ENCODE assay signal across 19 cellular contexts in the genomic region with DNA sequence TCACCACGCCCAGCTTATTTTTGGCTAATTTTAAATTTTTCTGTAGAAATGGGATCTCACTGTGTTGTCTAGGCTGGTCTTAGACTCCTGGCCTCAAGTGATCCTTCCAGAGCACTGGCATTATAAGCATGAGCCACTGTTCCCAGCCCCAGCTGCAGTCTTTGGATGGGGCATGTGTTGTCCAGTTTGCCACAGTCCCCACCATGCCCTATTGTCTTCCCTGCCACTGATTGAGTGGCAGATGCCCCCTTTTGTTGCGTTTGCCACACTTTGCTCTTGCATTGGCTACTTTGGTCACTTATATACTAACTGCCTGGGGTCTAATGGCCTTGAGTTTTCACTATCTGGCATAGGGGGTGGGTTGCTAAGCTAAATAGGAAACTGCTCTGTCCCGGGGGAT.
DNase-seq lines count a peak whose midpoint lies in the region; ATAC-seq and TF ChIP-seq lines count a peak whose summit lies in the region.
"Had no signal": no experiment of that assay in that cellular context is flagged by ENCODE, and none has a peak within 500 bp of the region (broad histone marks: within the 10 kb centered on the region; RNA-seq: fewer than 3 reads in every experiment).

No MANE protein-coding gene starts in this region.

- ATAC-seq in stimulated activated naive CD8-positive, alpha-beta T cell treated with anti-CD3 and anti-CD28 coated beads, Interleukin-15, amount 100 ng/mL, for 72 hours, result no peak
- ATAC-seq in Panc1, result no peak
- no peak for ATAC-seq in memory B cell (ENCODE audit: low read depth)
- no peak for ATAC-seq in lower lobe of right lung
- ATAC-seq in HG03378 (IDR thresholded peaks at IDR 0.05; ENCODE audit: unreplicated experiment), result no peak

- H3K4me1 ChIP-seq in Panc1 (ENCODE audit: control insufficient read depth, insufficient read depth, low read length) (peaks cover 27% of the 10 kb centered on the region), thyroid gland (peaks cover 70 to 71% of the 10 kb centered on the region in 2 donors), lower lobe of right lung (peaks cover 14% of the 10 kb centered on the region)
- H3K4me1 ChIP-seq: HAP-1 had no signal

- H3K27ac Mint-ChIP-seq in stimulated activated naive CD8-positive, alpha-beta T cell treated with anti-CD3 and anti-CD28 coated beads, Interleukin-15, Interleukin-2, amounts not matched to agents 100 ng/mL and 50 ng/mL, for 24 hours, result peak overlapping the region; percentile 40
- peak overlapping the region in 1 of 2 donors; percentile 6 for H3K27ac Mint-ChIP-seq in stimulated activated naive CD8-positive, alpha-beta T cell treated with anti-CD3 and anti-CD28 coated beads, Interleukin-15, amount 100 ng/mL, for 72 hours
- peak overlapping the region; percentile 87 for H3K27ac Mint-ChIP-seq in memory B cell

- peaks cover 69% of the 10 kb centered on the region for H3K36me3 Mint-ChIP-seq in stimulated activated naive CD8-positive, alpha-beta T cell treated with anti-CD3 and anti-CD28 coated beads, Interleukin-15, Interleukin-2, amounts not matched to agents 100 ng/mL and 50 ng/mL, for 24 hours (ENCODE audit: low read depth)
- peaks cover 29% of the 10 kb centered on the region for H3K36me3 Mint-ChIP-seq in memory B cell

- DNase-seq in stimulated activated naive CD8-positive, alpha-beta T cell treated with anti-CD3 and anti-CD28 coated beads, Interleukin-15, amount 100 ng/mL, for 72 hours, result no peak
- DNase-seq in Panc1 (ENCODE audit: low read depth, low spot score) (no peak), memory B cell (ENCODE audit: low spot score in 2 of 2) (no peak), thyroid gland (no peak), lower lobe of right lung (no peak), SW480 (ENCODE audit: low spot score) (no peak)
- DNase-seq: CD4-positive, alpha-beta memory T cell; DMS79 treated with DMSO at 0.1 percent for 48 hours; NCI-H1048; NCI-H1436 treated with DMSO at 0.1 percent for 48 hours; NCI-H2029 treated with DMSO at 0.1 percent for 48 hours; NCI-H510A; NCI-H774; SHP77; SK-N-SH had no signal

- H3K27ac ChIP-seq in Panc1 (ENCODE audit: low read length) (peak overlapping the region; percentile 40; the same call in 1 of the 2 replicates), thyroid gland (peak overlapping the region; percentile 81 to 87 (median 85)), lower lobe of right lung (no peak overlapping the region)
- H3K27ac ChIP-seq: KMS-11 had no signal

- H3K27me3 Mint-ChIP-seq in stimulated activated naive CD8-positive, alpha-beta T cell treated with anti-CD3 and anti-CD28 coated beads, Interleukin-15, Interleukin-2, amounts not matched to agents 100 ng/mL and 50 ng/mL, for 24 hours, result no peaks in the 10 kb centered on the region
- H3K27me3 Mint-ChIP-seq in stimulated activated naive CD8-positive, alpha-beta T cell treated with anti-CD3 and anti-CD28 coated beads, Interleukin-15, amount 100 ng/mL, for 72 hours, result no peaks in the 10 kb centered on the region
- H3K27me3 Mint-ChIP-seq in memory B cell, result no peaks in the 10 kb centered on the region
- H3K27me3 Mint-ChIP-seq: CD4-positive, alpha-beta memory T cell had no signal

- POLR2A ChIA-PET in Panc1 (lab: Charles Lee), result interaction anchor here (0.6 kb wide), 1 partner anchor 216 kb away, joined by 4 read pairs; no protein-coding TSS in a partner anchor

- TF ChIP-seq POLR2A in thyroid gland (IDR thresholded peaks at IDR 0.05), result no peak

- no TSS peak for BruUV-seq in Panc1 (replicated peaks; lab: Mats Ljungman, UMichigan)

- intact Hi-C loops in Panc1 (cut with micrococcal nuclease; ENCODE audit: unreplicated experiment) (no loop called here), thyroid gland (cut with DNase I) (no loop called here), lower lobe of right lung (cut with DNase I) (no loop called here)

- H3K4me3 Mint-ChIP-seq in stimulated activated naive CD8-positive, alpha-beta T cell treated with anti-CD3 and anti-CD28 coated beads, Interleukin-15, Interleukin-2, amounts not matched to agents 100 ng/mL and 50 ng/mL, for 24 hours, result no peak overlapping the region
- no peak overlapping the region for H3K4me3 Mint-ChIP-seq in stimulated activated naive CD8-positive, alpha-beta T cell treated with anti-CD3 and anti-CD28 coated beads, Interleukin-15, amount 100 ng/mL, for 72 hours
- H3K4me3 Mint-ChIP-seq in memory B cell, result no peak overlapping the region
- H3K4me3 Mint-ChIP-seq: CD4-positive, alpha-beta memory T cell had no signal

- whole genome bisulfite sequencing in thyroid gland, 2 donors, result 97 to 98% methylated on average over 3 of the region's 3 CpGs

- H3K9me3 ChIP-seq in Panc1 (ENCODE audit: control insufficient read depth, insufficient read depth, low read depth, low read length) (no peaks in the 10 kb centered on the region), thyroid gland (no peaks in the 10 kb centered on the region), lower lobe of right lung (no peaks in the 10 kb centered on the region)
- H3K9me3 ChIP-seq: HAP-1, SK-N-SH had no signal

- H3K4me1 Mint-ChIP-seq in stimulated activated naive CD8-positive, alpha-beta T cell treated with anti-CD3 and anti-CD28 coated beads, Interleukin-15, Interleukin-2, amounts not matched to agents 100 ng/mL and 50 ng/mL, for 24 hours (ENCODE audit: low read depth), result peaks cover 24% of the 10 kb centered on the region
- H3K4me1 Mint-ChIP-seq in stimulated activated naive CD8-positive, alpha-beta T cell treated with anti-CD3 and anti-CD28 coated beads, Interleukin-15, amount 100 ng/mL, for 72 hours, result peaks cover 26% of the 10 kb centered on the region
- H3K4me1 Mint-ChIP-seq in memory B cell, result peaks cover 33% of the 10 kb centered on the region

- in situ Hi-C loops in Panc1 (cut with HindIII; ENCODE audit: low pct_unique_long_range_greater_than_20kb, low sequenced_read_pairs), result no loop called here

- H3K27me3 ChIP-seq in Panc1 (ENCODE audit: control insufficient read depth, insufficient read depth, low read length) (no peaks in the 10 kb centered on the region), thyroid gland (no peaks in the 10 kb centered on the region), lower lobe of right lung (ENCODE audit: low read depth) (no peaks in the 10 kb centered on the region)

- H3K9me3 Mint-ChIP-seq in stimulated activated naive CD8-positive, alpha-beta T cell treated with anti-CD3 and anti-CD28 coated beads, Interleukin-15, Interleukin-2, amounts not matched to agents 100 ng/mL and 50 ng/mL, for 24 hours, result no peaks in the 10 kb centered on the region
- H3K9me3 Mint-ChIP-seq in stimulated activated naive CD8-positive, alpha-beta T cell treated with anti-CD3 and anti-CD28 coated beads, Interleukin-15, amount 100 ng/mL, for 72 hours, result no peaks in the 10 kb centered on the region
- H3K9me3 Mint-ChIP-seq in memory B cell, result peaks cover 1% of the 10 kb centered on the region

- H3K36me3 ChIP-seq in Panc1 (ENCODE audit: control insufficient read depth, insufficient read depth, low read length), result no peaks in the 10 kb centered on the region
- H3K36me3 ChIP-seq in thyroid gland, result no peaks in the 10 kb centered on the region
- H3K36me3 ChIP-seq in lower lobe of right lung, result peaks cover 53% of the 10 kb centered on the region

- CTCF ChIA-PET in Panc1 (lab: Charles Lee), result no interaction called here

- TF ChIP-seq CTCF in Panc1 (IDR thresholded peaks at IDR 0.05) (no peak), thyroid gland (IDR thresholded peaks at IDR 0.05) (no peak), lower lobe of right lung (IDR thresholded peaks at IDR 0.05) (no peak)

- H3K4me3 ChIP-seq in Panc1 (ENCODE audit: low read depth in 2 of 2, low read length in 2 of 2), result no peak overlapping the region
- H3K4me3 ChIP-seq in thyroid gland (replicated peaks in 1 of 3), result no peak overlapping the region
- H3K4me3 ChIP-seq in lower lobe of right lung, result no peak overlapping the region
- H3K4me3 ChIP-seq: HAP-1 had no signal
